Comparison of ENCODE assay signal across 12 cellular contexts in the genomic region with DNA sequence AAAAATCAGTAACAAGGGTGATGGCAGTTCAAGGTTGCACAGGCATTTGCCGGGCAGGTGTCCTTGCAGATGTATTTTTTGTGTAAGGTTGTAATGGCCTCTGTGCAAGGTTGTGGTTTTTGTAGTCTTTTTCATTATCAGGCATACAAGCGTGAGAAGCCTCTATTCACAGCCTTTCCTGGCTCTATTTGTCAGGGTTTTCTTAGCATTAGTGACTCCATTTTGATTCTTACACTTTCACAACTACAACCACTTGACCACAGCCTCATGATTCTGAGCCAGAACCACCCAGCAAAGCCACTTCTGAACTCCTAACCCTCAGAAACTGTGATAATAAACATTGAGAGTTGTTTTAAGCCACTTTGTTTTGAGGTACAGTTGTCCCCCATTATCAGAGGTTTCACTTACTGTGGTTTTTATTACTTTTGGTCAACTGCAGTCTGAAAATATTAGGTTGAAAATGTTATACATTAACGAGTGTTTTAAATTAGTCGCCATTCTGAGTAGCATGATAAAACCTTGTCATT. TPM values are rescaled to one million over a fixed set of nuclear protein-coding genes. Genes with fewer than 3 reads are reported as not detected.
"Had no signal": no experiment of that assay in that cellular context is flagged by ENCODE, and none has a peak within 500 bp of the region (broad histone marks: within the 10 kb centered on the region; RNA-seq: fewer than 3 reads in every experiment).

No MANE protein-coding gene starts in this region.

- H3K9ac ChIP-seq: GM23248 had no signal

- DNase-seq: GM23248, GOT3, H7, H9, HCEC 1CT, HFFc6 had no signal

- H3K4me1 ChIP-seq: HAP-1 had no signal

- H3K4me2 ChIP-seq: GM23338 had no signal

- H3K27ac ChIP-seq: GM23248 had no signal

- ATAC-seq: GM23338, HCT116 had no signal

- H3K9me3 ChIP-seq: HAP-1 had no signal

- H3K36me3 ChIP-seq: HAP-1 had no signal

- H3K4me3 ChIP-seq: GM23248, GM23338, HAP-1 had no signal

- FAIRE-seq: H1, H54 had no signal

- H2AFZ ChIP-seq: GM23248, GM23338 had no signal

RNA-seq across cellular contexts. Expression of gene CHGA, which starts 27.5 kb away (rescaled TPM):
- total RNA-seq: GM23248, H4, HFFc6 had no signal
- polyA plus RNA-seq: GM23248 had no signal
